Comparison of ENCODE assay signal across 37 cellular contexts in the genomic region with DNA sequence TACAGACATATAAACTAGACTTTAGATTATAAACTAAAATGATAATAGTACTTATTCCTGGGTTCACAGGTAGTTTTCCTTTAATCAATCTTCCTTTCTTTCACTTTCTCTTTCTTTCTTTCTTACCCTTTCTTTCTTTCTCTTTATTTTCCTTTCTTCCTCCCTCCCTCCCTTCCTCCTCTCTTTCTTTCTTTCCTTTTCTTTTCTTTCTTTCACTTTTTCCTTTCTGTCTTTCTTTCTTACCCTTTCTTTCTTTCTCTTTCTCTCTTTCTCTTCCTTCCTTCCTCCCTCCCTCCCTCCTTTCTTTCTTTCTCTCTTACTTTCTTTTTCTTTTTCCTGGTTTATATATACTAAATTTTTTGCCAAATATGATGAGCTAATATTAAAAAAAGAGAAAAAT.
"Had no signal": no experiment of that assay in that cellular context is flagged by ENCODE, and none has a peak within 500 bp of the region (broad histone marks: within the 10 kb centered on the region; RNA-seq: fewer than 3 reads in every experiment).

No MANE protein-coding gene starts in this region.

- H3K4me1 ChIP-seq: adrenal gland, body of pancreas, breast epithelium had no signal

- H3K36me3 Mint-ChIP-seq: activated CD8-positive, alpha-beta memory T cell treated with anti-CD3 and anti-CD28 coated beads, Interleukin-2, amount 10 ng/mL, durations not matched to agents 7 days and 5 days; activated naive CD4-positive, alpha-beta T cell treated with anti-CD3 and anti-CD28 coated beads, Interleukin-2, amount 50 U/mL, for 72 hours; activated naive CD8-positive, alpha-beta T cell treated with anti-CD3 and anti-CD28 coated beads for 36 hours had no signal

- ATAC-seq: activated CD4-positive, alpha-beta T cell treated with anti-CD3 and anti-CD28 coated beads for 36 hours; activated CD4-positive, CD25-positive, alpha-beta regulatory T cell treated with anti-CD3 and anti-CD28 coated beads, Interleukin-2, amount 50 U/mL, for 24 hours; activated CD8-positive, alpha-beta memory T cell treated with anti-CD3 and anti-CD28 coated beads, Interleukin-2, amount 10 ng/mL, durations not matched to agents 7 days and 5 days; activated CD8-positive, alpha-beta T cell treated with anti-CD3 and anti-CD28 coated beads, Interleukin-2, amount 10 ng/mL, durations not matched to agents 7 days and 5 days; activated naive CD4-positive, alpha-beta T cell treated with anti-CD3 and anti-CD28 coated beads, Interleukin-2, amount 50 U/mL, for 72 hours; activated T-cell treated with anti-CD3 and anti-CD28 coated beads, Interleukin-2, amount 50 U/mL, for 4 hours; activated T-cell treated with anti-CD3 and anti-CD28 coated beads, Interleukin-2, amount 50 U/mL, for 72 hours; activated T-helper 17 cell treated with anti-CD3 and anti-CD28 coated beads, Interleukin-2, amount 50 U/mL, for 72 hours; body of pancreas had no signal

- H3K4me3 Mint-ChIP-seq: activated CD4-positive, alpha-beta memory T cell treated with anti-CD3 and anti-CD28 coated beads, Interleukin-2, amount 10 ng/mL, durations not matched to agents 7 days and 5 days; activated CD4-positive, alpha-beta T cell treated with anti-CD3 and anti-CD28 coated beads for 36 hours; activated CD4-positive, alpha-beta T cell treated with anti-CD3 and anti-CD28 coated beads, Interleukin-2, amount 10 ng/mL, durations not matched to agents 7 days and 5 days; activated CD8-positive, alpha-beta memory T cell treated with anti-CD3 and anti-CD28 coated beads, Interleukin-2, amount 10 ng/mL, durations not matched to agents 7 days and 5 days; activated CD8-positive, alpha-beta T cell treated with anti-CD3 and anti-CD28 coated beads, Interleukin-2, amount 10 ng/mL, durations not matched to agents 7 days and 5 days; activated naive CD4-positive, alpha-beta T cell treated with anti-CD3 and anti-CD28 coated beads for 36 hours; activated naive CD8-positive, alpha-beta T cell treated with anti-CD3 and anti-CD28 coated beads for 36 hours; activated T-cell treated with anti-CD3 and anti-CD28 coated beads, Interleukin-2, amount 50 U/mL, for 4 hours; activated T-cell treated with anti-CD3 and anti-CD28 coated beads, Interleukin-2, amount 50 U/mL, for 72 hours; activated T-helper 1 cell treated with anti-CD3 and anti-CD28 coated beads, Interleukin-12 subunit alpha, Interleukin-12 subunit beta, Interleukin-2, Interleukin-4 antibody, amounts not matched to agents 30 ng/mL and 10 ng/mL and 1 ng/mL, durations not matched to agents 14 hours and 24 hours and 36 hours; activated T-helper 17 cell treated with anti-CD3 and anti-CD28 coated beads, Interleukin-2, amount 50 U/mL, for 72 hours; T-helper 1 cell treated with Interleukin-12 subunit alpha and Interleukin-12 subunit beta and Interleukin-4 antibody, amounts not matched to agents 30 μg/mL and 1 μg/mL, for 36 hours; T-helper 2 cell treated with Interferon-gamma antibody and Interleukin-4, amounts not matched to agents 5 μg/mL and 100 μg/mL, for 36 hours had no signal

- DNase-seq: activated CD4-positive, alpha-beta memory T cell treated with anti-CD3 and anti-CD28 coated beads, Interleukin-2, amount 10 ng/mL, durations not matched to agents 7 days and 5 days; activated CD4-positive, alpha-beta T cell treated with anti-CD3 and anti-CD28 coated beads for 1 hour; activated CD4-positive, alpha-beta T cell treated with anti-CD3 and anti-CD28 coated beads for 36 hours; activated CD4-positive, alpha-beta T cell treated with anti-CD3 and anti-CD28 coated beads for 48 hours; activated CD4-positive, alpha-beta T cell treated with anti-CD3 and anti-CD28 coated beads, Interleukin-2, amount 10 ng/mL, durations not matched to agents 7 days and 5 days; activated CD4-positive, alpha-beta T cell treated with anti-CD3 and anti-CD28 coated beads, Interleukin-2, amount 50 U/mL, for 48 hours; activated CD4-positive, CD25-positive, alpha-beta regulatory T cell; activated CD8-positive, alpha-beta memory T cell treated with anti-CD3 and anti-CD28 coated beads for 24 hours; activated CD8-positive, alpha-beta memory T cell treated with anti-CD3 and anti-CD28 coated beads, Interleukin-2, amount 10 ng/mL, durations not matched to agents 7 days and 5 days; activated CD8-positive, alpha-beta T cell treated with anti-CD3 and anti-CD28 coated beads, Interleukin-2, amount 10 ng/mL, durations not matched to agents 7 days and 5 days; activated effector memory CD4-positive, alpha-beta T cell treated with anti-CD3 and anti-CD28 coated beads, Interleukin-2, amount 50 U/mL, for 16 hours; activated gamma-delta T cell treated with Interleukin-2 at 50 U/mL for 16 hours; activated naive CD4-positive, alpha-beta T cell; activated naive CD4-positive, alpha-beta T cell treated with anti-CD3 and anti-CD28 coated beads for 36 hours; activated naive CD4-positive, alpha-beta T cell treated with anti-CD3 and anti-CD28 coated beads, Interleukin-2, amount 50 U/mL, for 16 hours; activated naive CD8-positive, alpha-beta T cell treated with anti-CD3 and anti-CD28 coated beads for 36 hours; activated T-cell treated with anti-CD3 and anti-CD28 coated beads for 4 hours; activated T-cell treated with anti-CD3 and anti-CD28 coated beads, Interleukin-2, amount 50 U/mL, for 1 hour; activated T-cell treated with anti-CD3 and anti-CD28 coated beads, Interleukin-2, amount 50 U/mL, for 4 hours; activated T-cell treated with anti-CD3 and anti-CD28 coated beads, Interleukin-2, amount 50 U/mL, for 72 hours; adrenal gland; amniotic stem cell; aorta; body of pancreas; brain microvascular endothelial cell; central memory CD4-positive, alpha-beta T cell; T-helper 1 cell; T-helper 2 cell; T-helper 9 cell had no signal

- H3K27ac ChIP-seq: adrenal gland, body of pancreas, brain microvascular endothelial cell, breast epithelium, VCaP had no signal

- H3K27me3 Mint-ChIP-seq: activated CD4-positive, alpha-beta T cell treated with anti-CD3 and anti-CD28 coated beads for 36 hours had no signal

- H3K9me3 Mint-ChIP-seq: activated CD4-positive, alpha-beta memory T cell treated with anti-CD3 and anti-CD28 coated beads, Interleukin-2, amount 10 ng/mL, durations not matched to agents 7 days and 5 days; activated CD4-positive, alpha-beta T cell treated with anti-CD3 and anti-CD28 coated beads, Interleukin-2, amount 10 ng/mL, durations not matched to agents 7 days and 5 days; activated naive CD4-positive, alpha-beta T cell treated with anti-CD3 and anti-CD28 coated beads, Interleukin-2, amount 50 U/mL, for 72 hours; activated naive CD8-positive, alpha-beta T cell treated with anti-CD3 and anti-CD28 coated beads for 36 hours; activated T-cell treated with anti-CD3 and anti-CD28 coated beads, Interleukin-2, amount 50 U/mL, for 4 hours; activated T-cell treated with anti-CD3 and anti-CD28 coated beads, Interleukin-2, amount 50 U/mL, for 72 hours; activated T-helper 1 cell treated with anti-CD3 and anti-CD28 coated beads, Interleukin-12 subunit alpha, Interleukin-12 subunit beta, Interleukin-2, Interleukin-4 antibody, amounts not matched to agents 30 ng/mL and 10 ng/mL and 1 ng/mL, durations not matched to agents 14 hours and 24 hours and 36 hours; activated T-helper 17 cell treated with anti-CD3 and anti-CD28 coated beads, Interleukin-2, amount 50 U/mL, for 72 hours; T-helper 1 cell treated with Interleukin-12 subunit alpha and Interleukin-12 subunit beta and Interleukin-4 antibody, amounts not matched to agents 30 μg/mL and 1 μg/mL, for 36 hours; T-helper 2 cell treated with Interferon-gamma antibody and Interleukin-4, amounts not matched to agents 5 μg/mL and 100 μg/mL, for 36 hours had no signal

- H3K9me3 ChIP-seq: adrenal gland, body of pancreas had no signal

- H3K4me1 Mint-ChIP-seq: activated naive CD8-positive, alpha-beta T cell treated with anti-CD3 and anti-CD28 coated beads for 36 hours; activated T-helper 17 cell treated with anti-CD3 and anti-CD28 coated beads, Interleukin-2, amount 50 U/mL, for 72 hours had no signal

- H3K27ac Mint-ChIP-seq: activated CD4-positive, alpha-beta memory T cell treated with anti-CD3 and anti-CD28 coated beads, Interleukin-2, amount 10 ng/mL, durations not matched to agents 7 days and 5 days; activated CD4-positive, alpha-beta T cell treated with anti-CD3 and anti-CD28 coated beads for 36 hours; activated CD4-positive, alpha-beta T cell treated with anti-CD3 and anti-CD28 coated beads, Interleukin-2, amount 10 ng/mL, durations not matched to agents 7 days and 5 days; activated CD8-positive, alpha-beta memory T cell treated with anti-CD3 and anti-CD28 coated beads, Interleukin-2, amount 10 ng/mL, durations not matched to agents 7 days and 5 days; activated CD8-positive, alpha-beta T cell treated with anti-CD3 and anti-CD28 coated beads, Interleukin-2, amount 10 ng/mL, durations not matched to agents 7 days and 5 days; activated naive CD4-positive, alpha-beta T cell treated with anti-CD3 and anti-CD28 coated beads for 36 hours; activated naive CD4-positive, alpha-beta T cell treated with anti-CD3 and anti-CD28 coated beads, Interleukin-2, amount 50 U/mL, for 72 hours; activated naive CD8-positive, alpha-beta T cell treated with anti-CD3 and anti-CD28 coated beads for 36 hours; activated T-cell treated with anti-CD3 and anti-CD28 coated beads, Interleukin-2, amount 50 U/mL, for 72 hours; activated T-helper 1 cell treated with anti-CD3 and anti-CD28 coated beads, Interleukin-12 subunit alpha, Interleukin-12 subunit beta, Interleukin-2, Interleukin-4 antibody, amounts not matched to agents 30 ng/mL and 10 ng/mL and 1 ng/mL, durations not matched to agents 14 hours and 24 hours and 36 hours; activated T-helper 17 cell treated with anti-CD3 and anti-CD28 coated beads, Interleukin-2, amount 50 U/mL, for 72 hours; T-helper 1 cell treated with Interleukin-12 subunit alpha and Interleukin-12 subunit beta and Interleukin-4 antibody, amounts not matched to agents 30 μg/mL and 1 μg/mL, for 36 hours; T-helper 2 cell treated with Interferon-gamma antibody and Interleukin-4, amounts not matched to agents 5 μg/mL and 100 μg/mL, for 36 hours had no signal

- H3K4me3 ChIP-seq: adrenal gland, body of pancreas, breast epithelium had no signal

- H3K36me3 ChIP-seq: adrenal gland, brain microvascular endothelial cell, breast epithelium had no signal
